ENCODE assay signal across 16 cellular contexts in the genomic region with DNA sequence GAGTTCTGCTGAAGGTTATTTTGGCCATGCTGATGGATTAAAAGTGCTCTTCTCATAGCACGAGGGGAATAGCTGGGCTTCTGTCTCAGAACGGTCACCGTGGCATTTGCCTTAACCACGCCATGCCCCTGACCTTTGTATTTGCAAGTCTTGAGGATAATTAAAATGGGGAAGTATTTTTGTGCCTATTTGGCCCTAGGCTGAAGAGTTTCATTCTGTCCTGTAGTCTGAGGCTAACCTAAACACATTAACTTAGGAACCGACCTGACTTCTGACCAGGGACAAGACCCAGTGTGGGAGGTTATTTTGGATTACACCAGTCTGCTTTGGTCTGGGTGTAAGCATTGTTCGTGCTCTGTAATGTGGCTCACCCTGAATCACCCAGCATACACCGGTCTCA.
DNase-seq lines count a peak whose midpoint lies in the region; ATAC-seq and TF ChIP-seq lines count a peak whose summit lies in the region.
"Had no signal": no experiment of that assay in that cellular context is flagged by ENCODE, and none has a peak within 500 bp of the region (broad histone marks: within the 10 kb centered on the region; RNA-seq: fewer than 3 reads in every experiment).

No MANE protein-coding gene starts in this region.

- H3K36me3 ChIP-seq in upper lobe of right lung = peaks cover 94% of the 10 kb centered on the region

- intact Hi-C loops in dendritic cell treated with granulocyte-macrophage colony-stimulating factor and Interleukin-4, amounts not matched to agents 40 ng/mL and 50 ng/mL, for 4 days (cut with micrococcal nuclease) = loop anchor here (5.0 kb wide), 1 partner anchor 1072 kb away; no protein-coding TSS in a partner anchor
- intact Hi-C loops in upper lobe of right lung (cut with DNase I) = loop anchor here (10.0 kb wide), 1 partner anchor 254 kb away; no protein-coding TSS in a partner anchor

- H3K4me3 ChIP-seq in upper lobe of right lung = no peak overlapping the region
- H3K4me3 ChIP-seq: GM12878, HAP-1, MG63 had no signal

- H3K36me3 Mint-ChIP-seq in activated naive CD8-positive, alpha-beta T cell = peaks cover 27% of the 10 kb centered on the region
- peaks cover 62% of the 10 kb centered on the region for H3K36me3 Mint-ChIP-seq in activated naive CD8-positive, alpha-beta T cell treated with anti-CD3 and anti-CD28 coated beads, Interleukin-2, amount 50 U/mL, for 24 hours (ENCODE audit: low read depth)
- H3K36me3 Mint-ChIP-seq in dendritic cell treated with granulocyte-macrophage colony-stimulating factor and Interleukin-4, amounts not matched to agents 40 ng/mL and 50 ng/mL, for 4 days (ENCODE audit: low read depth) = peaks cover 68% of the 10 kb centered on the region

- no peak overlapping the region for H3K27ac ChIP-seq in upper lobe of right lung

- DNase-seq in activated naive CD8-positive, alpha-beta T cell treated with anti-CD3 and anti-CD28 coated beads, Interleukin-2, amount 50 U/mL, for 24 hours = no peak
- DNase-seq in NOMO-1 treated with DMSO at 0.1 percent for 48 hours (lab: John Stamatoyannopoulos, UW; ENCODE audit: unreplicated experiment) (peak; percentile 18), upper lobe of right lung (no peak), NCI-H2107 treated with DMSO at 0.1 percent for 48 hours (lab: John Stamatoyannopoulos, UW; ENCODE audit: unreplicated experiment) (no peak)
- no peak for DNase-seq in NK-92 treated with Interleukin-12 subunit alpha and Interleukin-12 subunit beta, amount 100 ng/mL, for 24 hours (lab: John Stamatoyannopoulos, UW)
- DNase-seq: BE2C, COR-L47, MG63, NCI-H1105, NCI-H1694 treated with DMSO at 0.1 percent for 48 hours, NCI-H774, SHP77 treated with DMSO at 0.1 percent for 48 hours had no signal

- H3K4me1 ChIP-seq in upper lobe of right lung = no peaks in the 10 kb centered on the region
- H3K4me1 ChIP-seq: BE2C, HAP-1 had no signal

- ATAC-seq in activated naive CD8-positive, alpha-beta T cell treated with anti-CD3 and anti-CD28 coated beads, Interleukin-2, amount 50 U/mL, for 24 hours = no peak
- peak; percentile 65 for ATAC-seq in upper lobe of right lung
- ATAC-seq: GM12878 had no signal

- no peaks in the 10 kb centered on the region for H3K9me3 Mint-ChIP-seq in activated naive CD8-positive, alpha-beta T cell (ENCODE audit: low read depth)
- no peaks in the 10 kb centered on the region for H3K9me3 Mint-ChIP-seq in activated naive CD8-positive, alpha-beta T cell treated with anti-CD3 and anti-CD28 coated beads, Interleukin-2, amount 50 U/mL, for 24 hours
- no peaks in the 10 kb centered on the region for H3K9me3 Mint-ChIP-seq in dendritic cell treated with granulocyte-macrophage colony-stimulating factor and Interleukin-4, amounts not matched to agents 40 ng/mL and 50 ng/mL, for 4 days

- peak overlapping the region; percentile 43 for H3K27ac Mint-ChIP-seq in activated naive CD8-positive, alpha-beta T cell
- no peak overlapping the region for H3K27ac Mint-ChIP-seq in activated naive CD8-positive, alpha-beta T cell treated with anti-CD3 and anti-CD28 coated beads, Interleukin-2, amount 50 U/mL, for 24 hours
- H3K27ac Mint-ChIP-seq in dendritic cell treated with granulocyte-macrophage colony-stimulating factor and Interleukin-4, amounts not matched to agents 40 ng/mL and 50 ng/mL, for 4 days = peak overlapping the region; percentile 95

- no peak overlapping the region for H3K4me3 Mint-ChIP-seq in activated naive CD8-positive, alpha-beta T cell
- no peak overlapping the region for H3K4me3 Mint-ChIP-seq in activated naive CD8-positive, alpha-beta T cell treated with anti-CD3 and anti-CD28 coated beads, Interleukin-2, amount 50 U/mL, for 24 hours
- H3K4me3 Mint-ChIP-seq in dendritic cell treated with granulocyte-macrophage colony-stimulating factor and Interleukin-4, amounts not matched to agents 40 ng/mL and 50 ng/mL, for 4 days = no peak overlapping the region

- H3K27me3 ChIP-seq in upper lobe of right lung = no peaks in the 10 kb centered on the region
- H3K27me3 ChIP-seq: BE2C, MG63 had no signal

- H3K27me3 Mint-ChIP-seq in activated naive CD8-positive, alpha-beta T cell = no peaks in the 10 kb centered on the region
- no peaks in the 10 kb centered on the region for H3K27me3 Mint-ChIP-seq in activated naive CD8-positive, alpha-beta T cell treated with anti-CD3 and anti-CD28 coated beads, Interleukin-2, amount 50 U/mL, for 24 hours
- no peaks in the 10 kb centered on the region for H3K27me3 Mint-ChIP-seq in dendritic cell treated with granulocyte-macrophage colony-stimulating factor and Interleukin-4, amounts not matched to agents 40 ng/mL and 50 ng/mL, for 4 days

- TF ChIP-seq CTCF in upper lobe of right lung (IDR thresholded peaks at IDR 0.05) = no peak

- no peaks in the 10 kb centered on the region for H3K9me3 ChIP-seq in upper lobe of right lung
- H3K9me3 ChIP-seq: BE2C, HAP-1, MG63 had no signal

- peaks cover 16% of the 10 kb centered on the region for H3K4me1 Mint-ChIP-seq in activated naive CD8-positive, alpha-beta T cell (ENCODE audit: low read depth)
- H3K4me1 Mint-ChIP-seq in activated naive CD8-positive, alpha-beta T cell treated with anti-CD3 and anti-CD28 coated beads, Interleukin-2, amount 50 U/mL, for 24 hours = peaks cover 14% of the 10 kb centered on the region
- peaks cover 75% of the 10 kb centered on the region for H3K4me1 Mint-ChIP-seq in dendritic cell treated with granulocyte-macrophage colony-stimulating factor and Interleukin-4, amounts not matched to agents 40 ng/mL and 50 ng/mL, for 4 days (ENCODE audit: low read depth)
